Comparison of ENCODE assay signal across 22 cellular contexts in genomic region chr9:4943346-4943745, GRCh38. TPM values are rescaled to one million over a fixed set of nuclear protein-coding genes. Genes with fewer than 3 reads are reported as not detected.
DNase-seq lines count a peak whose midpoint lies in the region; ATAC-seq, FAIRE-seq and TF ChIP-seq lines count a peak whose summit lies in the region.
"Had no signal": no experiment of that assay in that cellular context is flagged by ENCODE, and none has a peak within 500 bp of the region (broad histone marks: within the 10 kb centered on the region; RNA-seq: fewer than 3 reads in every experiment).

No MANE protein-coding gene starts in this region.

- H3K4me3 Mint-ChIP-seq in activated naive CD8-positive, alpha-beta T cell = no peak overlapping the region
- H3K4me3 Mint-ChIP-seq in activated naive CD8-positive, alpha-beta T cell treated with anti-CD3 and anti-CD28 coated beads, Interleukin-2, amount 50 U/mL, for 24 hours = no peak overlapping the region
- H3K4me3 Mint-ChIP-seq: CD4-positive, alpha-beta memory T cell had no signal

- H3K27me3 Mint-ChIP-seq in activated naive CD8-positive, alpha-beta T cell = no peaks in the 10 kb centered on the region
- peaks cover 3% of the 10 kb centered on the region for H3K27me3 Mint-ChIP-seq in activated naive CD8-positive, alpha-beta T cell treated with anti-CD3 and anti-CD28 coated beads, Interleukin-2, amount 50 U/mL, for 24 hours
- H3K27me3 Mint-ChIP-seq: CD4-positive, alpha-beta memory T cell had no signal

- H3K27me3 ChIP-seq in ascending aorta (no peaks in the 10 kb centered on the region), skeletal muscle tissue (ENCODE audit: control insufficient read depth in 3 of 3, insufficient read depth in 3 of 3, low read length in 3 of 3) (no peaks in the 10 kb centered on the region)

- FAIRE-seq in GM12891 (lab: Jason Lieb, UNC) = peak; percentile 75
- FAIRE-seq: A549, H1 had no signal

- H3K4me3 ChIP-seq in ascending aorta = no peak overlapping the region
- no peak overlapping the region for H3K4me3 ChIP-seq in skeletal muscle tissue (ENCODE audit: low read length in 3 of 3)
- H3K4me3 ChIP-seq: A549 had no signal

- H3K27ac ChIP-seq in ascending aorta (peak overlapping the region; percentile 74 to 76), skeletal muscle tissue (ENCODE audit: low read depth, low read length) (peak overlapping the region; percentile 8)
- H3K27ac ChIP-seq: A549 had no signal

- H3K36me3 ChIP-seq in ascending aorta (no peaks in the 10 kb centered on the region), skeletal muscle tissue (ENCODE audit: control insufficient read depth in 3 of 3, insufficient read depth in 3 of 3, low read length in 3 of 3) (no peaks in the 10 kb centered on the region)

- H3K9me3 ChIP-seq in ascending aorta (no peaks in the 10 kb centered on the region), skeletal muscle tissue (ENCODE audit: control insufficient read depth in 3 of 3, low read length in 3 of 3) (no peaks in the 10 kb centered on the region)
- H3K9me3 ChIP-seq: A549 had no signal

- no peak for TF ChIP-seq POLR2A in GM12891 (IDR thresholded peaks at IDR 0.05; ENCODE audit: low read depth, low read length)

- no peaks in the 10 kb centered on the region for H3K9me3 Mint-ChIP-seq in activated naive CD8-positive, alpha-beta T cell (ENCODE audit: low read depth)
- peaks cover 7% of the 10 kb centered on the region for H3K9me3 Mint-ChIP-seq in activated naive CD8-positive, alpha-beta T cell treated with anti-CD3 and anti-CD28 coated beads, Interleukin-2, amount 50 U/mL, for 24 hours

- no peak for TF ChIP-seq CTCF in ascending aorta (IDR thresholded peaks at IDR 0.05)

- peak overlapping the region; percentile 23 for H3K27ac Mint-ChIP-seq in activated naive CD8-positive, alpha-beta T cell
- H3K27ac Mint-ChIP-seq in activated naive CD8-positive, alpha-beta T cell treated with anti-CD3 and anti-CD28 coated beads, Interleukin-2, amount 50 U/mL, for 24 hours = no peak overlapping the region

- DNase-seq in activated naive CD8-positive, alpha-beta T cell treated with anti-CD3 and anti-CD28 coated beads, Interleukin-2, amount 50 U/mL, for 24 hours = no peak
- DNase-seq in GM12891 (ENCODE audit: insufficient read length, low spot score) (no peak), ascending aorta (ENCODE audit: low spot score in 2 of 2) (no peak), NCI-H1417 (lab: John Stamatoyannopoulos, UW) (no peak)
- no peak for DNase-seq in stimulated activated CD4-positive, alpha-beta T cell treated with anti-CD3 and anti-CD28 coated beads, Interleukin-2, amount 100 ng/mL, for 48 hours
- DNase-seq: AML-193; C1 segment of cervical spinal cord; CD4-positive, alpha-beta memory T cell; DMS53; HCEC 1CT; KBM-7; MV-4-11; NCI-H146; NCI-H1930; NCI-H2107; NCI-H524; NCI-H748 treated with DMSO at 0.1 percent for 48 hours; PC-3 had no signal

- peaks cover 57% of the 10 kb centered on the region for H3K4me1 Mint-ChIP-seq in activated naive CD8-positive, alpha-beta T cell (ENCODE audit: low read depth)
- peaks cover 67% of the 10 kb centered on the region for H3K4me1 Mint-ChIP-seq in activated naive CD8-positive, alpha-beta T cell treated with anti-CD3 and anti-CD28 coated beads, Interleukin-2, amount 50 U/mL, for 24 hours

- peak overlapping the region in 1 of 3 donors; percentile 46 for H3K9ac ChIP-seq in skeletal muscle tissue (ENCODE audit: low read depth in 1 of 3, low read length in 3 of 3)

- intact Hi-C loops in ascending aorta (cut with DNase I) = loop anchor here (5.0 kb wide), 1 partner anchor 41 kb away; no protein-coding TSS in a partner anchor

- ATAC-seq in activated naive CD8-positive, alpha-beta T cell treated with anti-CD3 and anti-CD28 coated beads, Interleukin-2, amount 50 U/mL, for 24 hours = no peak
- ATAC-seq: A549, PC-3 had no signal

- H3K4me1 ChIP-seq in ascending aorta = peaks cover 0 to 27% of the 10 kb centered on the region in 2 donors
- peaks cover 8 to 11% (median 10%) of the 10 kb centered on the region in 3 donors for H3K4me1 ChIP-seq in skeletal muscle tissue (ENCODE audit: control insufficient read depth in 3 of 3, insufficient read depth in 3 of 3, low read length in 3 of 3)
- H3K4me1 ChIP-seq: A549 had no signal

- no peaks in the 10 kb centered on the region for H3K36me3 Mint-ChIP-seq in activated naive CD8-positive, alpha-beta T cell
- peaks cover 9% of the 10 kb centered on the region for H3K36me3 Mint-ChIP-seq in activated naive CD8-positive, alpha-beta T cell treated with anti-CD3 and anti-CD28 coated beads, Interleukin-2, amount 50 U/mL, for 24 hours (ENCODE audit: low read depth)
- H3K36me3 Mint-ChIP-seq: CD4-positive, alpha-beta memory T cell had no signal

TF ChIP-seq in GM12891, 5 proteins besides CTCF, POLR2A, EP300 and RAD21:
- no peak for TF ChIP-seq TAF1 (IDR thresholded peaks at IDR 0.05; ENCODE audit: low read depth, low read length)
- no peak for TF ChIP-seq POU2F2 (IDR thresholded peaks at IDR 0.05; ENCODE audit: low read depth, low read length)
- TF ChIP-seq SPI1 (IDR thresholded peaks at IDR 0.05; ENCODE audit: low read depth, low read length) = no peak
- no peak for TF ChIP-seq POLR2AphosphoS5 (IDR thresholded peaks at IDR 0.05; ENCODE audit: low read depth, low read length)

RNA-seq across cellular contexts. Expression of gene JAK2, which starts 41.7 kb away (rescaled TPM):
- polyA plus RNA-seq in GM12891 (2012; ENCODE audit: low read depth, missing spikeins) = 5.5 TPM
- 31.9 TPM for total RNA-seq in ascending aorta
- 14.6 TPM for total RNA-seq in skeletal muscle tissue
